Comparison of ENCODE assay signal across 17 cellular contexts in the genomic region with DNA sequence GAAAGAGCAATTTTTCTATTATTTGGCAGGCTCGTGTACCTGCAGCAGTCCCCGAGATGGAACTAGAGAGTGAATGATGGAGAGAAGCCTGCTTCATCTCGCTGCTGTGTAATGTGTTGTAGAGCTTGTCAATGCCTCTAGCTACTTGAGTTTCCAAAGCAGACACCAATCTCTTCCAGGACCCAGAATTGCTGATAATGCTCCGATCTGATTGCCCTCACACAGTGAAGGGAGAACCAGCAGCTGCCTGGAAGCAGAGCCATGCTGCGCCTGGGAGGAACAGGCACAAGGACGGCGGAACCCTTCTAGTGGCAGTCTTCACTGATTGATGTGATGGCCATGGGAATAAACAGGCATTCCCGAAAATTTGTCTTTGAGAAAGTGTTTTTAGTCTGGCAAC.
DNase-seq lines count a peak whose midpoint lies in the region; ATAC-seq and TF ChIP-seq lines count a peak whose summit lies in the region.
"Had no signal": no experiment of that assay in that cellular context is flagged by ENCODE, and none has a peak within 500 bp of the region (broad histone marks: within the 10 kb centered on the region; RNA-seq: fewer than 3 reads in every experiment).

No MANE protein-coding gene starts in this region.

- no peak overlapping the region for H3K4me3 Mint-ChIP-seq in nephron
- H3K4me3 Mint-ChIP-seq: CD4-positive, CD25-positive, alpha-beta regulatory T cell; HFFc6 had no signal

- peak overlapping the region in 2 of 12 donors; percentile 0 to 2 for H3K27ac ChIP-seq in heart left ventricle
- H3K27ac ChIP-seq: A549, GM23248 had no signal

- H3K27ac Mint-ChIP-seq in nephron: peak overlapping the region in 2 of 3 experiments; percentile 67 to 82
- H3K27ac Mint-ChIP-seq: CD4-positive, CD25-positive, alpha-beta regulatory T cell; HFFc6 had no signal

- ATAC-seq in left ventricle myocardium superior (peak; percentile 24), heart left ventricle (no peak), SK-N-SH treated with all-trans-retinoic acid at 6 μM for 48 hours (peak; percentile 53; the same call in 1 of the 3 replicates), GM18502 (IDR thresholded peaks at IDR 0.05; ENCODE audit: poor library complexity, unreplicated experiment) (no peak), HG02588 (IDR thresholded peaks at IDR 0.05; ENCODE audit: unreplicated experiment) (no peak), GM19397 (IDR thresholded peaks at IDR 0.05; ENCODE audit: unreplicated experiment) (no peak)
- ATAC-seq: A549, GM12878 had no signal

- H3K27me3 ChIP-seq in heart left ventricle: no peaks in the 10 kb centered on the region

- peaks cover 2% of the 10 kb centered on the region for H3K9me3 Mint-ChIP-seq in nephron

- H3K36me3 Mint-ChIP-seq in nephron (ENCODE audit: low read depth): no peaks in the 10 kb centered on the region
- H3K36me3 Mint-ChIP-seq: CD4-positive, CD25-positive, alpha-beta regulatory T cell had no signal

- DNase-seq in left ventricle myocardium superior (no peak), heart left ventricle (no peak)
- DNase-seq in activated CD4-positive, alpha-beta T cell treated with anti-CD3 and anti-CD28 coated beads for 48 hours: no peak
- DNase-seq: CD4-positive, CD25-positive, alpha-beta regulatory T cell; DMS79; GM23248; HFFc6; Karpas-422; NCI-H146; NCI-H446 treated with DMSO at 0.1 percent for 48 hours had no signal

- H3K4me1 Mint-ChIP-seq in nephron: peaks cover 22% of the 10 kb centered on the region
- H3K4me1 Mint-ChIP-seq: CD4-positive, CD25-positive, alpha-beta regulatory T cell had no signal

- no peaks in the 10 kb centered on the region for H3K9me3 ChIP-seq in heart left ventricle

- H3K36me3 ChIP-seq in heart left ventricle: no peaks in the 10 kb centered on the region

- WGBS in heart left ventricle, 4 donors: 57 to 74% (median 58%) methylated on average over 8 of the region's 8 CpGs

- intact Hi-C loops in left ventricle myocardium superior (cut with micrococcal nuclease): no loop called here
- intact Hi-C loops in heart left ventricle (cut with DNase I): no loop called here

- peaks cover 0 to 2% (median 0%) of the 10 kb centered on the region in 12 donors for H3K4me1 ChIP-seq in heart left ventricle
- H3K4me1 ChIP-seq: A549 had no signal

- peak overlapping the region in 2 of 12 donors; percentile 3 to 9 for H3K4me3 ChIP-seq in heart left ventricle
- H3K4me3 ChIP-seq: A549, GM12878, GM23248 had no signal

- no peak for TF ChIP-seq POLR2A in heart left ventricle (IDR thresholded peaks at IDR 0.05)

- TF ChIP-seq CTCF in heart left ventricle (IDR thresholded peaks at IDR 0.05) (no peak), nephron (IDR thresholded peaks at IDR 0.05; ENCODE audit: unreplicated experiment in 3 of 3) (no peak)

- H3K27me3 Mint-ChIP-seq in nephron (ENCODE audit: low read depth): no peaks in the 10 kb centered on the region

TF ChIP-seq in SK-N-SH treated with all-trans-retinoic acid at 6 μM for 48 hours, 23 proteins besides CTCF, POLR2A, EP300 and RAD21:
- TF ChIP-seq TCF4 (CRISPR knock-in tag; IDR thresholded peaks at IDR 0.05; ENCODE audit: borderline replicate concordance) (peak; percentile 40; the same call in 1 of the 2 replicates), RARB (CRISPR knock-in tag; IDR thresholded peaks at IDR 0.05) (no peak), TOX (CRISPR knock-in tag; IDR thresholded peaks at IDR 0.05; ENCODE audit: borderline replicate concordance) (no peak), TSHZ2 (CRISPR knock-in tag; IDR thresholded peaks at IDR 0.05) (peak; percentile 45), ZFP3 (CRISPR knock-in tag; IDR thresholded peaks at IDR 0.05) (no peak)

Comparison
In these comparisons a context has a peak if more than half of its experiments do, and no peak if none do; other contexts are left out.
1. ATAC-seq: peak in left ventricle myocardium superior (single experiment) and SK-N-SH treated with all-trans-retinoic acid at 6 μM for 48 hours (single experiment); none in heart left ventricle (0 of 4), GM18502 (single experiment), HG02588 (single experiment) and GM19397 (single experiment).